20 cellular contexts compared by ENCODE assay signal in genomic region chr1:204317170-204317569, GRCh38. TPM values are rescaled to one million over a fixed set of nuclear protein-coding genes. Genes with fewer than 3 reads are reported as not detected.
DNase-seq lines count a peak whose midpoint lies in the region; ATAC-seq and TF ChIP-seq lines count a peak whose summit lies in the region.
"Had no signal": no experiment of that assay in that cellular context is flagged by ENCODE, and none has a peak within 500 bp of the region (broad histone marks: within the 10 kb centered on the region; RNA-seq: fewer than 3 reads in every experiment).

No MANE protein-coding gene starts in this region.

- DNase-seq in ELF-1 (ENCODE audit: low read depth, low spot score) (peak; percentile 87), mesothelial cell of epicardium (ENCODE audit: low spot score in 2 of 2, unreplicated experiment in 2 of 2) (no peak), type B pancreatic cell (ENCODE audit: extremely low spot score, unreplicated experiment) (no peak), amygdala (lab: John Stamatoyannopoulos, UW) (no peak), vagina (ENCODE audit: extremely low spot score in 2 of 2) (no peak), activated T-cell treated with anti-CD3 and anti-CD28 coated beads for 4 hours (no peak)
- DNase-seq: BE2C, EL, GM23248, H9, NCI-H1092 treated with DMSO at 0.1 percent for 48 hours, NCI-H1436 treated with DMSO at 0.1 percent for 48 hours, NCI-H1930, NCI-H2227 treated with DMSO at 0.1 percent for 48 hours, NCI-H510A, NCI-H748 treated with DMSO at 0.1 percent for 48 hours, SHP77 treated with DMSO at 0.1 percent for 48 hours had no signal

- no peak overlapping the region for H3K27ac ChIP-seq in vagina
- H3K27ac ChIP-seq: GM23248, KMS-11, RWPE1 had no signal

- H3K4me3 ChIP-seq in vagina: no peak overlapping the region
- H3K4me3 ChIP-seq: GM23248 had no signal

- intact Hi-C loops in vagina (cut with DNase I): no loop called here

- peaks cover 21% of the 10 kb centered on the region for H3K4me1 ChIP-seq in vagina

- TF ChIP-seq CTCF in mesothelial cell of epicardium (IDR thresholded peaks at IDR 0.05; ENCODE audit: unreplicated experiment) (no peak), type B pancreatic cell (conservative IDR thresholded peaks at IDR 0.05) (no peak), vagina (IDR thresholded peaks at IDR 0.05) (no peak)

- H3K27me3 Mint-ChIP-seq in mesothelial cell of epicardium (ENCODE audit: low read depth) (no peaks in the 10 kb centered on the region), type B pancreatic cell (no peaks in the 10 kb centered on the region)

- H3K27ac Mint-ChIP-seq in mesothelial cell of epicardium: peak overlapping the region; percentile 68
- peak overlapping the region; percentile 41 for H3K27ac Mint-ChIP-seq in type B pancreatic cell
- H3K27ac Mint-ChIP-seq: H9 had no signal

- ATAC-seq in SK-N-SH treated with all-trans-retinoic acid at 6 μM for 48 hours: no peak

- no peaks in the 10 kb centered on the region for H3K36me3 ChIP-seq in vagina

- H3K36me3 Mint-ChIP-seq in mesothelial cell of epicardium: no peaks in the 10 kb centered on the region
- no peaks in the 10 kb centered on the region for H3K36me3 Mint-ChIP-seq in type B pancreatic cell

- H3K27me3 ChIP-seq in vagina: no peaks in the 10 kb centered on the region
- H3K27me3 ChIP-seq: BE2C had no signal

- no peaks in the 10 kb centered on the region for H3K9me3 ChIP-seq in vagina
- H3K9me3 ChIP-seq: BE2C had no signal

- H3K4me3 Mint-ChIP-seq in mesothelial cell of epicardium: no peak overlapping the region
- no peak overlapping the region for H3K4me3 Mint-ChIP-seq in type B pancreatic cell
- H3K4me3 Mint-ChIP-seq: H9 had no signal

- H3K9me3 Mint-ChIP-seq in mesothelial cell of epicardium (no peaks in the 10 kb centered on the region), type B pancreatic cell (no peaks in the 10 kb centered on the region)
- H3K9me3 Mint-ChIP-seq: H9 had no signal

- peaks cover 85% of the 10 kb centered on the region for H3K4me1 Mint-ChIP-seq in mesothelial cell of epicardium
- H3K4me1 Mint-ChIP-seq in type B pancreatic cell (ENCODE audit: unreplicated experiment): peaks cover 65% of the 10 kb centered on the region

- no peak for TF ChIP-seq POLR2A in vagina (IDR thresholded peaks at IDR 0.05)

TF ChIP-seq in SK-N-SH treated with all-trans-retinoic acid at 6 μM for 48 hours, 23 proteins besides CTCF, POLR2A, EP300 and RAD21:
- peak; percentile 35; the same call in 1 of the 2 replicates for TF ChIP-seq TCF4 (CRISPR knock-in tag; IDR thresholded peaks at IDR 0.05; ENCODE audit: borderline replicate concordance)
- TF ChIP-seq, protein P1, sequence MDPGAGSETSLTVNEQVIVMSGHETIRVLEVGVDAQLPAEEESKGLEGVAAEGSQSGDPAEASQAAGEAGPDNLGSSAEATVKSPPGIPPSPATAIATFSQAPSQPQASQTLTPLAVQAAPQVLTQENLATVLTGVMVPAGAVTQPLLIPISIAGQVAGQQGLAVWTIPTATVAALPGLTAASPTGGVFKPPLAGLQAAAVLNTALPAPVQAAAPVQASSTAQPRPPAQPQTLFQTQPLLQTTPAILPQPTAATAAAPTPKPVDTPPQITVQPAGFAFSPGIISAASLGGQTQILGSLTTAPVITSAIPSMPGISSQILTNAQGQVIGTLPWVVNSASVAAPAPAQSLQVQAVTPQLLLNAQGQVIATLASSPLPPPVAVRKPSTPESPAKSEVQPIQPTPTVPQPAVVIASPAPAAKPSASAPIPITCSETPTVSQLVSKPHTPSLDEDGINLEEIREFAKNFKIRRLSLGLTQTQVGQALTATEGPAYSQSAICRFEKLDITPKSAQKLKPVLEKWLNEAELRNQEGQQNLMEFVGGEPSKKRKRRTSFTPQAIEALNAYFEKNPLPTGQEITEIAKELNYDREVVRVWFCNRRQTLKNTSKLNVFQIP (CRISPR knock-in tag; IDR thresholded peaks at IDR 0.05; ENCODE audit: borderline replicate concordance, low read depth): no peak

RNA-seq across cellular contexts. Expression of gene PLEKHA6, which starts 42.6 kb away (rescaled TPM):
- total RNA-seq in mesothelial cell of epicardium (29.7 to 34.0 TPM (median 32.2 TPM) in 3 replicates), type B pancreatic cell (ENCODE audit: low replicate concordance) (37.8 and 63.1 TPM in 2 replicates), vagina (15.0 TPM)
